In genomic region chr1:32101233-32101681, GRCh38 we compare ENCODE assay signal across 14 cellular contexts. TPM values are rescaled to one million over a fixed set of nuclear protein-coding genes. Genes with fewer than 3 reads are reported as not detected.
DNase-seq lines count a peak whose midpoint lies in the region; ATAC-seq and TF ChIP-seq lines count a peak whose summit lies in the region.
"Had no signal": no experiment of that assay in that cellular context is flagged by ENCODE, and none has a peak within 500 bp of the region (broad histone marks: within the 10 kb centered on the region; RNA-seq: fewer than 3 reads in every experiment).

No MANE protein-coding gene starts in this region.

- H3F3A ChIP-seq in SK-N-SH (replicated peaks; ENCODE audit: insufficient read depth) = peaks cover 22% of the 10 kb centered on the region

- no peaks in the 10 kb centered on the region for H3K9me3 Mint-ChIP-seq in type B pancreatic cell

- H3K79me2 ChIP-seq in SK-N-SH (ENCODE audit: insufficient read depth) = no peaks in the 10 kb centered on the region; the same call in 1 of the 2 replicates

- H3K9me3 ChIP-seq in SK-N-SH (no peaks in the 10 kb centered on the region), lower lobe of right lung (no peaks in the 10 kb centered on the region)
- H3K9me3 ChIP-seq: left ventricle myocardium inferior, prostate gland had no signal

- no peaks in the 10 kb centered on the region for H3K9me2 ChIP-seq in SK-N-SH

- peak overlapping the region; percentile 60; the same call in 1 of the 2 replicates for H3K4me2 ChIP-seq in SK-N-SH

- H3K27ac Mint-ChIP-seq in type B pancreatic cell = peak overlapping the region; percentile 36

- peak overlapping the region; percentile 50 to 73; a peak in 3 of 4 replicates for H3K27ac ChIP-seq in SK-N-SH (ENCODE audit: low read depth in 2 of 2, low read length in 1 of 2)
- H3K27ac ChIP-seq in lower lobe of right lung = no peak overlapping the region
- H3K27ac ChIP-seq: prostate gland had no signal

- H3K27me3 ChIP-seq in SK-N-SH (ENCODE audit: insufficient read depth) (no peaks in the 10 kb centered on the region), lower lobe of right lung (ENCODE audit: low read depth) (no peaks in the 10 kb centered on the region)

- peaks cover 5 to 21% of the 10 kb centered on the region in 2 experiments for H3K36me3 ChIP-seq in SK-N-SH (replicated peaks in 1 of 2; ENCODE audit: control insufficient read depth in 1 of 2, insufficient read depth in 2 of 2, low read length in 1 of 2)
- H3K36me3 ChIP-seq in lower lobe of right lung = peaks cover 60% of the 10 kb centered on the region
- H3K36me3 ChIP-seq: prostate gland had no signal

- H3K36me3 Mint-ChIP-seq in type B pancreatic cell = peaks cover 15% of the 10 kb centered on the region

- peak in 1 of 2 experiments; percentile 22; a peak in 1 of 4 replicates for TF ChIP-seq EP300 in SK-N-SH (IDR thresholded peaks at IDR 0.05; ENCODE audit: borderline replicate concordance in 1 of 2, low read depth in 1 of 2, low read length in 1 of 2)

- intact Hi-C loops in lower lobe of right lung (cut with DNase I) = no loop called here

- peak; percentile 6 for DNase-seq in HEK293T (ENCODE audit: extremely low spot score)
- DNase-seq in SK-N-SH = no peak
- DNase-seq in fibroblast of villous mesenchyme (ENCODE audit: low read depth) = peak; percentile 78
- DNase-seq in type B pancreatic cell (ENCODE audit: extremely low spot score, unreplicated experiment) = no peak
- no peak for DNase-seq in activated CD4-positive, alpha-beta T cell treated with anti-CD3 and anti-CD28 coated beads, Interleukin-2, amount 50 U/mL, for 48 hours
- no peak for DNase-seq in lower lobe of right lung
- DNase-seq in DMS79 (lab: John Stamatoyannopoulos, UW) = no peak
- DNase-seq: activated CD4-positive, alpha-beta T cell treated with anti-CD3 and anti-CD28 coated beads for 48 hours; activated effector memory CD4-positive, alpha-beta T cell treated with Interleukin-2 at 50 U/mL for 16 hours; DND-41; foreskin melanocyte; left ventricle myocardium inferior; NCI-H748 treated with DMSO at 0.1 percent for 48 hours had no signal

- H2AFZ ChIP-seq in SK-N-SH (ENCODE audit: low read depth) = no peak overlapping the region

- POLR2A ChIA-PET in HEK293T (lab: Yijun Ruan, JAX) = interaction anchor here (1.2 kb wide), 1 partner anchor 79 kb away, joined by 4 read pairs; the partner anchor contains the start of gene TXLNA
- POLR2A ChIA-PET in SK-N-SH (lab: Yijun Ruan, JAX) = no interaction called here

- 88% methylated on average over 1 of the region's 1 CpG for WGBS in SK-N-SH (ENCODE audit: low lambda C conversion rate)

- H3K4me3 ChIP-seq in SK-N-SH (ENCODE audit: low read depth in 2 of 2, low read length in 1 of 2) (no peak overlapping the region; a peak in 1 of 4 replicates), fibroblast of villous mesenchyme (ENCODE audit: low read depth, low read length) (no peak overlapping the region), lower lobe of right lung (no peak overlapping the region)
- H3K4me3 ChIP-seq: left ventricle myocardium inferior, prostate gland had no signal

- H3K4me3 Mint-ChIP-seq in type B pancreatic cell = no peak overlapping the region

- peaks cover 9% of the 10 kb centered on the region for H3K4me1 Mint-ChIP-seq in type B pancreatic cell (ENCODE audit: unreplicated experiment)

- no peaks in the 10 kb centered on the region for H3K27me3 Mint-ChIP-seq in type B pancreatic cell

- no peaks in the 10 kb centered on the region for H4K20me1 ChIP-seq in SK-N-SH (ENCODE audit: insufficient read depth)

- no peak for ATAC-seq in lower lobe of right lung

- CTCF ChIA-PET in HEK293T (lab: Yijun Ruan, JAX) = no interaction called here
- CTCF ChIA-PET in SK-N-SH (lab: Yijun Ruan, JAX) = interaction anchor here (1.8 to 2.3 kb wide), 2 partner anchors 8 to 10 kb away, joined by 6 to 7 read pairs; no protein-coding TSS in a partner anchor

- H3K9ac ChIP-seq in SK-N-SH = no peak overlapping the region

- TF ChIP-seq RAD21 in SK-N-SH (IDR thresholded peaks at IDR 0.05; ENCODE audit: low read length) = no peak

- TF ChIP-seq CTCF in SK-N-SH (IDR thresholded peaks at IDR 0.05) (no peak), fibroblast of villous mesenchyme (IDR thresholded peaks at IDR 0.05; ENCODE audit: insufficient read depth, low read depth, low read length) (no peak), type B pancreatic cell (conservative IDR thresholded peaks at IDR 0.05) (no peak), lower lobe of right lung (IDR thresholded peaks at IDR 0.05) (no peak)

- H3K4me1 ChIP-seq in SK-N-SH (ENCODE audit: control insufficient read depth in 1 of 2, insufficient read depth in 2 of 2, low read depth in 1 of 2, low read length in 1 of 2) (peaks cover 0 to 15% of the 10 kb centered on the region in 2 experiments; a peak in 2 of 4 replicates), lower lobe of right lung (no peaks in the 10 kb centered on the region)
- H3K4me1 ChIP-seq: prostate gland had no signal

TF ChIP-seq in HEK293T, 16 proteins besides CTCF, POLR2A, EP300 and RAD21:
- TF ChIP-seq FOXM1 (IDR thresholded peaks at IDR 0.05; ENCODE audit: borderline replicate concordance) = no peak
- no peak for TF ChIP-seq TARDBP (IDR thresholded peaks at IDR 0.05)
- no peak for TF ChIP-seq ARNT (IDR thresholded peaks at IDR 0.05)
- TF ChIP-seq CTBP1 (IDR thresholded peaks at IDR 0.05; ENCODE audit: borderline replicate concordance) = no peak
- TF ChIP-seq LEF1 (IDR thresholded peaks at IDR 0.05; ENCODE audit: borderline replicate concordance) = no peak
- no peak for TF ChIP-seq SUZ12 (IDR thresholded peaks at IDR 0.05)
- no peak for TF ChIP-seq SP1 (IDR thresholded peaks at IDR 0.05)

TF ChIP-seq in SK-N-SH, 30 proteins besides CTCF, POLR2A, EP300 and RAD21 (continues in another document):
- peak; percentile 66 for TF ChIP-seq FOSL2 (IDR thresholded peaks at IDR 0.05; ENCODE audit: borderline replicate concordance, low read depth)
- TF ChIP-seq RFX5 (IDR thresholded peaks at IDR 0.05; ENCODE audit: low read length) = no peak
- TF ChIP-seq IRF3 (IDR thresholded peaks at IDR 0.05; ENCODE audit: low read depth, low read length) = no peak
- no peak for TF ChIP-seq USF2 (IDR thresholded peaks at IDR 0.05; ENCODE audit: borderline replicate concordance, low read depth, low read length)
- TF ChIP-seq RCOR1 (IDR thresholded peaks at IDR 0.05; ENCODE audit: low read length) = no peak
- TF ChIP-seq MXI1 (IDR thresholded peaks at IDR 0.05; ENCODE audit: low read depth, low read length) = no peak
- TF ChIP-seq NRF1 (IDR thresholded peaks at IDR 0.05; ENCODE audit: low read depth, low read length) = no peak
- TF ChIP-seq YY1 (IDR thresholded peaks at IDR 0.05; ENCODE audit: low read depth) = no peak
- no peak for TF ChIP-seq MEF2A (IDR thresholded peaks at IDR 0.05; ENCODE audit: borderline replicate concordance, low read depth)
- no peak for TF ChIP-seq NFIC (IDR thresholded peaks at IDR 0.05; ENCODE audit: borderline replicate concordance)
- no peak; the same call in 1 of the 2 replicates for TF ChIP-seq TCF12 (IDR thresholded peaks at IDR 0.05)
- TF ChIP-seq FOXM1 (IDR thresholded peaks at IDR 0.05; ENCODE audit: low read depth) = peak; percentile 76; the same call in 1 of the 2 replicates
- no peak for TF ChIP-seq TAF1 (IDR thresholded peaks at IDR 0.05; ENCODE audit: borderline replicate concordance, low read depth, low read length)
- no peak for TF ChIP-seq PBX3 (IDR thresholded peaks at IDR 0.05)
- TF ChIP-seq GABPA (IDR thresholded peaks at IDR 0.05; ENCODE audit: low read depth) = no peak
- no peak for TF ChIP-seq EZH2phosphoT487 (IDR thresholded peaks at IDR 0.05; ENCODE audit: borderline replicate concordance, low read depth)
- TF ChIP-seq ELF1 (IDR thresholded peaks at IDR 0.05) = no peak
- TF ChIP-seq POLR2AphosphoS5 (IDR thresholded peaks at IDR 0.05; ENCODE audit: low read depth, low read length) = no peak
- no peak; the same call in 1 of the 2 replicates for TF ChIP-seq TEAD4 (IDR thresholded peaks at IDR 0.05; ENCODE audit: borderline replicate concordance, insufficient read depth)

RNA-seq across cellular contexts. Expression of gene KPNA6, which starts 6.6 kb away (rescaled TPM):
- 13.1 and 18.4 TPM in 2 replicates for polyA plus RNA-seq in SK-N-SH (2012; rRNA removed)
- polyA plus RNA-seq in SK-N-SH (2012; cell fraction: cytosol; rRNA removed) = 15.6 and 16.1 TPM in 2 replicates
- 13.7 and 17.3 TPM in 2 replicates for polyA plus RNA-seq in SK-N-SH (2012; cell fraction: nucleus; rRNA removed)
- total RNA-seq in fibroblast of villous mesenchyme (61.8 and 96.7 TPM in 2 replicates), type B pancreatic cell (ENCODE audit: low replicate concordance) (76.2 and 85.1 TPM in 2 replicates), lower lobe of right lung (57.1 TPM)

RNA-seq across cellular contexts. Expression of gene TMEM39B, which starts 28.5 kb away (rescaled TPM):
- polyA plus RNA-seq in SK-N-SH (2012; rRNA removed) = 24.4 and 25.1 TPM in 2 replicates
- polyA plus RNA-seq in SK-N-SH (2012; cell fraction: cytosol; rRNA removed) = 9.8 and 15.3 TPM in 2 replicates
- polyA plus RNA-seq in SK-N-SH (2012; cell fraction: nucleus; rRNA removed) = 28.5 and 32.0 TPM in 2 replicates
- 5.6 and 5.8 TPM in 2 replicates for total RNA-seq in fibroblast of villous mesenchyme
- 17.2 and 23.3 TPM in 2 replicates for total RNA-seq in type B pancreatic cell (ENCODE audit: low replicate concordance)
- total RNA-seq in lower lobe of right lung = 15.3 TPM

Comparison
In these comparisons a context has a peak if more than half of its experiments do, and no peak if none do; other contexts are left out.
1. DNase-seq: peak in HEK293T (single experiment) and fibroblast of villous mesenchyme (single experiment); none in SK-N-SH (single experiment), type B pancreatic cell (single experiment), activated CD4-positive, alpha-beta T cell treated with anti-CD3 and anti-CD28 coated beads, Interleukin-2, amount 50 U/mL, for 48 hours (0 of 2), lower lobe of right lung (single experiment) and DMS79 (single experiment).